In the genomic region with DNA sequence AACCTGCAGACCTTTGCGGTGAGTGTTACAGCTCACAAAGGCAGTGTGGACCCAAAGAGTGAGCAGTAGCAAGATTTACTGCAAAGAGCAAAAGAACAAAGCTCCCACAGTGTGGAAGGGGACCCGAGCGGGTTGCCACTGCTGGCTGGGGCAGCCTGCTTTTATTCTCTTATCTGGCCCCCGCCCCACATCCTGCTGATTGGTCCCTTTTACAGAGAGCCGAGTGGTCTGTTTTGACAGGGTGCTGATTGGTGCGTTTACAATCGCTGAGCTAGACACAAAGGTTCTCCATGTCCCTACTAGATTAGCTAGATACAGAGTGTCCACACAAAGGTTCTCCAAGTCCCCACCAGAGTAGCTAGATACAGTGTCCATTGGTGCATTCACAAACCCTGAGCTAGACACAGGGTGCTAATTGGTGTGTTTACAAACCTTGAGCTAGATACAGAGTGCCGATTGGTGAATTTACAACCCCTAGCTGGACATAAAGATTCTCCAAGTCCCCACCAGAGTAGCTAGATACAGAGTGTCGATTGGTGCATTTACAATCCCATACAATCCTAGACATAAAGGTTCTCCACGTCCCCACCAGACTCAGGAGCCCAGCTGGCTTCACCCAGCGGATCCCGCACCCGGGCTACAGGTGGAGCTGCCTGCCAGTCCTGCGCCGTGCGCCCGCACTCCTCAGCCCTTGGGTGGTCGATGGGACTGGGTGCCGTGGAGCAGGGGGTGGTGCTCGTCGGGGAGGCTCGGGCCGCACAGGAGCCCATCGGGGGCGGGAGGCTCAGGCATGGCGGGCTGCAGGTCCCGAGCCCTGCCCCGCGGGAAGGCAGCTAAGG, we compare ENCODE assay signal across 1 cellular context.
A peak's percentile ranks its signal among the peaks of the same experiment; 100 is the strongest.
TF ChIP-seq lines count a peak whose summit lies in the region.

No MANE protein-coding gene starts in this region.

TF ChIP-seq in K562, 482 proteins besides CTCF, POLR2A, EP300 and RAD21:
- peak; percentile 45 for TF ChIP-seq NFYB (IDR thresholded peaks at IDR 0.05; ENCODE audit: extremely low read depth, insufficient read length)
